ENCODE assay signal across 8 cellular contexts in the genomic region with DNA sequence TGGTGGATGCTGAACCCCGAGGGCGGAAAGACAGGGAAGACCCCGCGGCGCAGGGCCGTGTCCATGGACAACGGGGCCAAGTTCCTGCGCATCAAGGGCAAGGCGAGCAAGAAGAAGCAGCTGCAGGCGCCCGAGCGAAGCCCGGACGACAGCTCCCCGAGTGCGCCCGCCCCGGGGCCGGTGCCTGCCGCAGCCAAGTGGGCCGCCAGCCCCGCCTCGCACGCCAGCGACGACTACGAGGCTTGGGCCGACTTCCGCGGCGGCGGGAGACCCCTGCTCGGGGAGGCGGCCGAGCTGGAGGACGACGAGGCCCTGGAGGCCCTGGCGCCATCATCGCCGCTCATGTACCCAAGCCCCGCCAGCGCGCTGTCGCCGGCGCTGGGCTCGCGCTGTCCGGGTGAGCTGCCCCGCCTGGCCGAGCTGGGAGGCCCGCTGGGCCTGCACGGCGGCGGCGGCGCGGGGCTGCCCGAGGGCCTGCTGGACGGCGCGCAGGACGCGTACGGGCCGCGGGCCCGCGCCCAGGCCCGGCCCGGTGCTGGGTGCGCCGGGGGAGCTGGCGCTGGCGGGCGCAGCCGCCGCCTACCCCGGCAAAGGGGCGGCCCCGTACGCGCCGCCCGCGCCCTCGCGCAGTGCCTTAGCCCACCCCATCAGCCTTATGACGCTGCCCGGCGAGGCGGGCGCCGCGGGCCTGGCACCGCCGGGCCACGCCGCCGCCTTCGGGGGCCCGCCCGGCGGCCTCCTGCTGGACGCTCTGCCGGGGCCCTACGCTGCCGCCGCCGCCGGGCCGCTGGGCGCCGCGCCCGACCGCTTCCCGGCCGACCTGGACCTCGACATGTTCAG. TPM values are rescaled to one million over a fixed set of nuclear protein-coding genes. Genes with fewer than 3 reads are reported as not detected.
DNase-seq lines count a peak whose midpoint lies in the region; ATAC-seq and TF ChIP-seq lines count a peak whose summit lies in the region.

No MANE protein-coding gene starts in this region.

- CTCF ChIA-PET in AG04449 (lab: Yijun Ruan, JAX), result interaction anchor here (0.9 to 1.6 kb wide), 4 partner anchors 21 to 35 kb away, joined by 3 to 5 read pairs (median 4); a partner anchor contains a TSS

- H3K4me1 Mint-ChIP-seq in activated naive CD4-positive, alpha-beta T cell treated with anti-CD3 and anti-CD28 coated beads, Interleukin-2, amount 50 U/mL, for 24 hours, result peaks cover 18% of the 10 kb centered on the region

- POLR2A ChIA-PET in AG04449 (lab: Yijun Ruan, JAX), result interaction anchor here (1.0 to 1.4 kb wide), 3 partner anchors 23 to 77 kb away, joined by 3 to 4 read pairs (median 3); no protein-coding TSS in a partner anchor

- ATAC-seq in heart left ventricle (peak in 3 of 4 donors; percentile 25 to 57 (median 54)), psoas muscle (peak in 3 of 4 donors; percentile 13 to 39 (median 35)), GM18519 (IDR thresholded peaks at IDR 0.05; ENCODE audit: low FRiP score, unreplicated experiment) (no peak), HG03097 (IDR thresholded peaks at IDR 0.05; ENCODE audit: low FRiP score, unreplicated experiment) (no peak), HG03108 (IDR thresholded peaks at IDR 0.05; ENCODE audit: unreplicated experiment) (no peak)

- DNase-seq in AG04449 (ENCODE audit: low read depth, low spot score) (no peak), heart left ventricle (peak in 3 of 5 donors; percentile 44 to 76 (median 65)), psoas muscle (peak; percentile 63 to 67)

- no peaks in the 10 kb centered on the region for H3K9me3 Mint-ChIP-seq in activated naive CD4-positive, alpha-beta T cell treated with anti-CD3 and anti-CD28 coated beads, Interleukin-2, amount 50 U/mL, for 24 hours

- no peaks in the 10 kb centered on the region for H3K36me3 Mint-ChIP-seq in activated naive CD4-positive, alpha-beta T cell treated with anti-CD3 and anti-CD28 coated beads, Interleukin-2, amount 50 U/mL, for 24 hours

- no peak overlapping the region for H3K27ac Mint-ChIP-seq in activated naive CD4-positive, alpha-beta T cell treated with anti-CD3 and anti-CD28 coated beads, Interleukin-2, amount 50 U/mL, for 24 hours

- no peak overlapping the region; the same call in 1 of the 2 replicates for H3K27ac ChIP-seq in HUES64 (ENCODE audit: low read depth, low read length)
- peak overlapping the region; percentile 64 to 98 (median 84) for H3K27ac ChIP-seq in heart left ventricle
- H3K27ac ChIP-seq in psoas muscle, result peak overlapping the region; percentile 66

- no peak for TF ChIP-seq POLR2A in heart left ventricle (IDR thresholded peaks at IDR 0.05)

- no peaks in the 10 kb centered on the region for H3K36me3 ChIP-seq in HUES64 (ENCODE audit: insufficient read depth, low read length)
- peaks cover 0 to 6% (median 0%) of the 10 kb centered on the region in 9 donors for H3K36me3 ChIP-seq in heart left ventricle
- no peaks in the 10 kb centered on the region for H3K36me3 ChIP-seq in psoas muscle (ENCODE audit: insufficient read depth in 1 of 2, low read depth in 1 of 2)

- H3K27me3 Mint-ChIP-seq in activated naive CD4-positive, alpha-beta T cell treated with anti-CD3 and anti-CD28 coated beads, Interleukin-2, amount 50 U/mL, for 24 hours, result peaks cover 55% of the 10 kb centered on the region

- TF ChIP-seq CTCF in AG04449 (IDR thresholded peaks at IDR 0.05; ENCODE audit: insufficient read depth, low read length, missing control alignments), result no peak
- peak in 2 of 12 donors; percentile 9 to 11 for TF ChIP-seq CTCF in heart left ventricle (IDR thresholded peaks at IDR 0.05)
- no peak for TF ChIP-seq CTCF in psoas muscle (IDR thresholded peaks at IDR 0.05)

- peaks cover 67% of the 10 kb centered on the region for H3K27me3 ChIP-seq in HUES64 (ENCODE audit: insufficient read depth, low read length)
- H3K27me3 ChIP-seq in heart left ventricle, result peaks cover 0 to 33% (median 0%) of the 10 kb centered on the region in 9 donors
- peaks cover 0 to 8% (median 0%) of the 10 kb centered on the region in 3 donors for H3K27me3 ChIP-seq in psoas muscle (ENCODE audit: insufficient read depth in 3 of 3, low read length in 2 of 3)

- H3K4me3 ChIP-seq in AG04449 (ENCODE audit: low read depth, low read length) (peak overlapping the region; percentile 57), HUES64 (ENCODE audit: low read length) (peak overlapping the region; percentile 53), heart left ventricle (peak overlapping the region; percentile 20 to 76 (median 60)), psoas muscle (peak overlapping the region; percentile 64)

- H3K4me1 ChIP-seq in HUES64 (ENCODE audit: insufficient read depth, low read length) (peaks cover 11% of the 10 kb centered on the region; the same call in 1 of the 2 replicates), heart left ventricle (peaks cover 0 to 37% (median 14%) of the 10 kb centered on the region in 12 donors), psoas muscle (peaks cover 19% of the 10 kb centered on the region)

- 1% methylated on average over 118 of the region's 120 CpGs for WGBS in HUES64
- WGBS in heart left ventricle, 4 donors, result 7 to 24% (median 15%) methylated on average over 39 to 120 of the region's 120 CpGs
- 24 to 36% (median 30%) methylated on average over 77 to 120 of the region's 120 CpGs for WGBS in psoas muscle, 3 donors

- peak overlapping the region; percentile 66 for H3K9ac ChIP-seq in HUES64 (ENCODE audit: low read depth, low read length)

- no peaks in the 10 kb centered on the region for H3K9me3 ChIP-seq in HUES64 (ENCODE audit: insufficient read depth, low read depth, low read length)
- H3K9me3 ChIP-seq in heart left ventricle, result no peaks in the 10 kb centered on the region
- no peaks in the 10 kb centered on the region for H3K9me3 ChIP-seq in psoas muscle

- intact Hi-C loops in heart left ventricle (cut with DNase I), result no loop called here
- intact Hi-C loops in psoas muscle (cut with DNase I), result no loop called here

- peak overlapping the region; percentile 85 for H3K4me3 Mint-ChIP-seq in activated naive CD4-positive, alpha-beta T cell treated with anti-CD3 and anti-CD28 coated beads, Interleukin-2, amount 50 U/mL, for 24 hours

RNA-seq across cellular contexts. Expression of a gene that starts 20.7 kb away (rescaled TPM):
- polyA plus RNA-seq in HUES64 (2013, experiment 1 of 2), result 1.2 TPM
- polyA plus RNA-seq in HUES64 (2013, experiment 2 of 2), result 1.5 TPM
- total RNA-seq in heart left ventricle (1 to 10 TPM in 8 of 9 donors, under 1 TPM in 1; 0.69 to 4.8 (median 1.4) TPM), psoas muscle (1 to 10 TPM in 3 of 4 donors, under 1 TPM in 1; 0.84 to 8.6 (median 3.3) TPM)
- polyA plus RNA-seq in heart left ventricle (under 1 TPM; 0.71 to 0.99 TPM), psoas muscle (under 1 TPM; 0.42 to 0.88 (median 0.44) TPM)

Comparison
In these comparisons a context has a peak if more than half of its experiments do, and no peak if none do; other contexts are left out.
1. ATAC-seq: peak in heart left ventricle (3 of 4) and psoas muscle (3 of 4); none in GM18519 (single experiment), HG03097 (single experiment) and HG03108 (single experiment).
2. Peak in every context shown above with its lines, with median percentiles within 50 percentile points of each other: H3K4me3 ChIP-seq.